In the genomic region with DNA sequence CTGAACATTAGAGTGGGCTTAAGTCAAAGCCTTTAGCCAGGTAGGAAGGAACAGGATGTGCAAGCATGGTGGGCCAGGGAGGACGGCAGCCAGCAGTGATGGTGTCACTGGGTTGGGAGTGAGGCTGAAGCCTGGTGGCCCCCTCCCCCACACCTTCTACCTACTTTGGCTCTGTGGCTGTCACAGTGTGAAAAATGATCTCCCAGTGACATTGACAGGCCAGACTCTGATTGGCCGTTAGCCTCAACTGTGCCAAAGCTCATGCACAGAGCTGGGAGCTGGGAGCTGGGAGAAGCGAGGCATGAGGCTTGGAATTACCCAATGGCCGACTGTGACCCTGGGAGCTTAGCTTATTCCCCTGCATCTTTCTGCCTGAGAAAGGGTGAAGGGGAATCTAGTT, we compare ENCODE assay signal across 16 cellular contexts.
A peak's percentile ranks its signal among the peaks of the same experiment; 100 is the strongest.
DNase-seq lines count a peak whose midpoint lies in the region; ATAC-seq, FAIRE-seq and TF ChIP-seq lines count a peak whose summit lies in the region.
"Had no signal": no experiment of that assay in that cellular context is flagged by ENCODE, and none has a peak within 500 bp of the region (broad histone marks: within the 10 kb centered on the region; RNA-seq: fewer than 3 reads in every experiment).

No MANE protein-coding gene starts in this region.

- H3F3A ChIP-seq in neural cell (ENCODE audit: insufficient read depth, low read length, poor library complexity, severe bottlenecking) = no peaks in the 10 kb centered on the region

- BruUV-seq in HCT116 (replicated peaks; lab: Mats Ljungman, UMichigan) (no TSS peak), K562 (replicated peaks; lab: Mats Ljungman, UMichigan) (no TSS peak)

- WGBS in K562 (ENCODE audit: insufficient coverage, low coverage, missing lambda C conversion rate) = 0% methylated on average over 2 of the region's 4 CpGs

- in situ Hi-C loops in K562 (cut with MboI) = no loop called here

- intact Hi-C loops in HCT116 (cut with micrococcal nuclease) = no loop called here
- intact Hi-C loops in K562 (cut with micrococcal nuclease) = no loop called here
- intact Hi-C loops in left colon (cut with DNase I, micrococcal nuclease) = no loop called here

- peaks cover 38% of the 10 kb centered on the region; the same call in 1 of the 2 replicates for H3K27me3 ChIP-seq in HCT116 (ENCODE audit: insufficient read depth, low read length)
- no peaks in the 10 kb centered on the region for H3K27me3 ChIP-seq in K562 (ENCODE audit: control insufficient read depth in 2 of 2, insufficient read depth in 2 of 2, low read length in 2 of 2)
- H3K27me3 ChIP-seq in neural cell (ENCODE audit: insufficient read depth, low read depth, low read length) = no peaks in the 10 kb centered on the region
- H3K27me3 ChIP-seq: BLaER1 treated with 17β-estradiol and CSF1 and Interleukin-3, amounts not matched to agents 10 nM and 100 nM had no signal

- RAD21 ChIA-PET in HCT116 (lab: Charles Lee; ENCODE audit: low non-redundant PET in 1 of 2, low total read pairs in 2 of 2, uncharacterized antibody in 2 of 2, unreplicated experiment in 2 of 2) = no interaction called here

- no peak for DNase-seq in HCT116 (ENCODE audit: low read depth, low spot score)
- DNase-seq in K562 (ENCODE audit: extremely low read depth in 1 of 4, low spot score in 3 of 4) = no peak
- DNase-seq in NK-92 (lab: John Stamatoyannopoulos, UW; ENCODE audit: unreplicated experiment) = no peak
- no peak for DNase-seq in left colon
- no peak for DNase-seq in activated gamma-delta T cell treated with Interleukin-2 at 50 U/mL for 16 hours
- DNase-seq: 8988T; Calu3; CD8-positive, alpha-beta T cell; DMS79 treated with DMSO at 0.1 percent for 48 hours; GF-D8; HFFc6 had no signal

- H3K4me2 ChIP-seq in HCT116 (ENCODE audit: low read length) (no peak overlapping the region), K562 (ENCODE audit: insufficient read depth, low read length) (no peak overlapping the region), neural cell (ENCODE audit: low read length) (no peak overlapping the region)
- H3K4me2 ChIP-seq: BLaER1 treated with 17β-estradiol and CSF1 and Interleukin-3, amounts not matched to agents 10 nM and 100 nM had no signal

- ATAC-seq in HCT116 = peak; percentile 20; the same call in 1 of the 2 replicates
- ATAC-seq in K562 = no peak
- no peak for ATAC-seq in left colon
- ATAC-seq in GM18868 (IDR thresholded peaks at IDR 0.05; ENCODE audit: unreplicated experiment) = no peak
- ATAC-seq: CD8-positive, alpha-beta T cell had no signal

- no peaks in the 10 kb centered on the region for H3K79me2 ChIP-seq in HCT116 (ENCODE audit: insufficient read depth, low read length)
- no peaks in the 10 kb centered on the region for H3K79me2 ChIP-seq in K562 (ENCODE audit: control insufficient read depth, insufficient read depth, low read length)
- no peaks in the 10 kb centered on the region for H3K79me2 ChIP-seq in neural cell (replicated peaks; ENCODE audit: insufficient read depth, low read length)

- FAIRE-seq in K562 (lab: Jason Lieb, UNC) = no peak

- H3K9ac ChIP-seq in HCT116 (ENCODE audit: low read length) = no peak overlapping the region
- no peak overlapping the region for H3K9ac ChIP-seq in K562 (ENCODE audit: insufficient read depth in 1 of 2, low read depth in 2 of 2, low read length in 2 of 2)
- H3K9ac ChIP-seq in neural cell (ENCODE audit: low read length) = no peak overlapping the region
- H3K9ac ChIP-seq: BLaER1 treated with 17β-estradiol and CSF1 and Interleukin-3, amounts not matched to agents 10 nM and 100 nM had no signal

- CTCF ChIA-PET in HCT116 (lab: Charles Lee) (no interaction called here), K562 (lab: Yijun Ruan, JAX; ENCODE audit: low intra/inter-chr PET ratio) (no interaction called here)

- no peak overlapping the region for H3K27ac ChIP-seq in HCT116 (ENCODE audit: low read depth, low read length)
- H3K27ac ChIP-seq in K562 (ENCODE audit: extremely low read depth, low read depth, low read length) = no peak overlapping the region
- H3K27ac ChIP-seq in neural cell (ENCODE audit: low read length) = no peak overlapping the region
- H3K27ac ChIP-seq: BLaER1 treated with 17β-estradiol and CSF1 and Interleukin-3, amounts not matched to agents 10 nM and 100 nM; HL-60 had no signal

- H3K4me3 ChIP-seq in HCT116 (replicated peaks in 1 of 2; ENCODE audit: low read depth in 1 of 2, low read length in 2 of 2) = no peak overlapping the region
- H3K4me3 ChIP-seq in K562 = no peak overlapping the region
- no peak overlapping the region for H3K4me3 ChIP-seq in neural cell (ENCODE audit: low read length)
- H3K4me3 ChIP-seq: BLaER1 treated with 17β-estradiol and CSF1 and Interleukin-3, amounts not matched to agents 10 nM and 100 nM; HAP-1 had no signal

- H3K36me3 ChIP-seq in HCT116 (ENCODE audit: control insufficient read depth in 1 of 2, insufficient read depth in 2 of 2, low read length in 2 of 2) (no peaks in the 10 kb centered on the region), K562 (ENCODE audit: control insufficient read depth, insufficient read depth, low read length) (no peaks in the 10 kb centered on the region), neural cell (ENCODE audit: insufficient read depth, low read length) (no peaks in the 10 kb centered on the region)
- H3K36me3 ChIP-seq: BLaER1 treated with 17β-estradiol and CSF1 and Interleukin-3, amounts not matched to agents 10 nM and 100 nM; HAP-1 had no signal

- TF ChIP-seq POLR2A in HCT116 (IDR thresholded peaks at IDR 0.05; ENCODE audit: borderline replicate concordance, extremely low read depth, insufficient read depth, insufficient read length) = no peak
- TF ChIP-seq POLR2A in K562 (conservative IDR thresholded peaks at IDR 0.05) = no peak

- H3K4me1 ChIP-seq in HCT116 (ENCODE audit: control insufficient read depth in 1 of 2, insufficient read depth in 2 of 2, low read length in 2 of 2) (no peaks in the 10 kb centered on the region), K562 (replicated peaks in 1 of 2; ENCODE audit: control insufficient read depth in 2 of 2, insufficient read depth in 2 of 2, low read length in 2 of 2) (no peaks in the 10 kb centered on the region)
- H3K4me1 ChIP-seq: HAP-1 had no signal

- H3K9me2 ChIP-seq in HCT116 (ENCODE audit: insufficient read depth) (no peaks in the 10 kb centered on the region), neural cell (ENCODE audit: insufficient read depth, low read length) (no peaks in the 10 kb centered on the region)

- no peak for TF ChIP-seq EP300 in K562 (IDR thresholded peaks at IDR 0.05; ENCODE audit: low read length)
- TF ChIP-seq EP300 in neural cell (conservative IDR thresholded peaks at IDR 0.05; ENCODE audit: poor library complexity, severe bottlenecking) = peak; percentile 13

- H2AFZ ChIP-seq in HCT116 (ENCODE audit: low read depth, low read length, poor library complexity, severe bottlenecking) = no peak overlapping the region
- no peak overlapping the region for H2AFZ ChIP-seq in K562 (ENCODE audit: low read depth, low read length)
- H2AFZ ChIP-seq in neural cell (ENCODE audit: low read depth, low read length) = no peak overlapping the region

- H4K20me1 ChIP-seq in HCT116 (ENCODE audit: insufficient read depth) (no peaks in the 10 kb centered on the region), K562 (replicated peaks; ENCODE audit: control insufficient read depth, insufficient read depth, low read length) (no peaks in the 10 kb centered on the region), neural cell (ENCODE audit: insufficient read depth) (no peaks in the 10 kb centered on the region)
- H4K20me1 ChIP-seq: BLaER1 treated with 17β-estradiol and CSF1 and Interleukin-3, amounts not matched to agents 10 nM and 100 nM had no signal

- TF ChIP-seq CTCF in HCT116 (IDR thresholded peaks at IDR 0.05 in 2 of 3, conservative IDR thresholded peaks at IDR 0.05 in 1 of 3; ENCODE audit: borderline replicate concordance in 1 of 3, insufficient read depth in 1 of 3, low read depth in 2 of 3, low read length in 2 of 3) (no peak), K562 (IDR thresholded peaks at IDR 0.05 in 2 of 3, conservative IDR thresholded peaks at IDR 0.05 in 1 of 3; ENCODE audit: insufficient read depth in 2 of 3, low read depth in 1 of 3, low read length in 3 of 3) (no peak), neural cell (IDR thresholded peaks at IDR 0.05; ENCODE audit: poor library complexity, severe bottlenecking) (no peak)

- no peaks in the 10 kb centered on the region for H3K9me3 ChIP-seq in HCT116 (ENCODE audit: control insufficient read depth in 1 of 2, insufficient read depth in 1 of 2, low read depth in 1 of 2, low read length in 2 of 2)
- no peaks in the 10 kb centered on the region for H3K9me3 ChIP-seq in K562 (replicated peaks; ENCODE audit: control insufficient read depth, insufficient read depth, low read depth, low read length)
- no peaks in the 10 kb centered on the region for H3K9me3 ChIP-seq in neural cell (ENCODE audit: low read length)
- H3K9me3 ChIP-seq: HAP-1 had no signal

- no peak for TF ChIP-seq RAD21 in HCT116 (IDR thresholded peaks at IDR 0.05; ENCODE audit: low read depth)
- no peak for TF ChIP-seq RAD21 in K562 (CRISPR knock-in tag; conservative IDR thresholded peaks at IDR 0.05 in 1 of 2, IDR thresholded peaks at IDR 0.05 in 1 of 2)
- no peak for TF ChIP-seq RAD21 in neural cell (conservative IDR thresholded peaks at IDR 0.05)

- no peaks in the 10 kb centered on the region for H3K9me1 ChIP-seq in K562 (ENCODE audit: control insufficient read depth, insufficient read depth, low read length)

- POLR2A ChIA-PET in HCT116 (lab: Charles Lee) (no interaction called here), K562 (lab: Yijun Ruan, JAX) (no interaction called here)

TF ChIP-seq in HCT116, 20 proteins besides CTCF, POLR2A, EP300 and RAD21 (continues in another document):
- TF ChIP-seq TCF7L2 (IDR thresholded peaks at IDR 0.05; ENCODE audit: borderline replicate concordance, extremely low read depth, insufficient read depth, insufficient read length) (no peak), ZNF274 (IDR thresholded peaks at IDR 0.05; ENCODE audit: low read depth, low read length) (no peak), EGR1 (IDR thresholded peaks at IDR 0.05; ENCODE audit: low read depth) (no peak), FOSL1 (IDR thresholded peaks at IDR 0.05; ENCODE audit: low read depth) (no peak), CBX3 (IDR thresholded peaks at IDR 0.05; ENCODE audit: low read depth) (no peak)

TF ChIP-seq in K562, 482 proteins besides CTCF, POLR2A, EP300 and RAD21 (continues in another document):
- TF ChIP-seq ZKSCAN3 (CRISPR knock-in tag; IDR thresholded peaks at IDR 0.05) = no peak

TF ChIP-seq in neural cell, 6 proteins besides CTCF, POLR2A, EP300 and RAD21:
- TF ChIP-seq MXI1 (conservative IDR thresholded peaks at IDR 0.05; ENCODE audit: poor library complexity, severe bottlenecking) (no peak), SMC3 (conservative IDR thresholded peaks at IDR 0.05; ENCODE audit: poor library complexity) (no peak), TAF1 (IDR thresholded peaks at IDR 0.05; ENCODE audit: low read depth) (no peak), EZH2 (IDR thresholded peaks at IDR 0.05; ENCODE audit: borderline replicate concordance, insufficient read depth, low read length, poor library complexity, severe bottlenecking) (no peak), POLR2AphosphoS5 (IDR thresholded peaks at IDR 0.05) (no peak)
TF ChIP-seq in neural cell: peak in this region for 0.
